8 cellular contexts compared by ENCODE assay signal in genomic region chr1:151007853-151008243, GRCh38. TPM values are rescaled to one million over a fixed set of nuclear protein-coding genes. Genes with fewer than 3 reads are reported as not detected.
DNase-seq lines count a peak whose midpoint lies in the region; ATAC-seq and TF ChIP-seq lines count a peak whose summit lies in the region.

No MANE protein-coding gene starts in this region.

- peak overlapping the region; percentile 97 for H3K27ac Mint-ChIP-seq in central memory CD8-positive, alpha-beta T cell (ENCODE audit: low read depth)
- H3K27ac Mint-ChIP-seq in naive thymus-derived CD4-positive, alpha-beta T cell: peak overlapping the region; percentile 92 to 99 (median 97)

- TF ChIP-seq CTCF in AG04450 (IDR thresholded peaks at IDR 0.05; ENCODE audit: low read depth, low read length): no peak

- in situ Hi-C loops in G401 (cut with HindIII; ENCODE audit: low sequenced_read_pairs): no loop called here

- H3K4me1 Mint-ChIP-seq in central memory CD8-positive, alpha-beta T cell: peaks cover 61% of the 10 kb centered on the region
- peaks cover 43 to 84% (median 73%) of the 10 kb centered on the region in 7 donors for H3K4me1 Mint-ChIP-seq in naive thymus-derived CD4-positive, alpha-beta T cell

- no peaks in the 10 kb centered on the region for H3K27me3 Mint-ChIP-seq in central memory CD8-positive, alpha-beta T cell
- no peaks in the 10 kb centered on the region for H3K27me3 Mint-ChIP-seq in naive thymus-derived CD4-positive, alpha-beta T cell

- peak overlapping the region; percentile 45; the same call in 1 of the 2 replicates for H3K9ac ChIP-seq in HUES48 (ENCODE audit: low read depth, low read length)

- no peak for ATAC-seq in central memory CD8-positive, alpha-beta T cell (replicated peaks; ENCODE audit: extremely low read depth, poor library complexity, severe bottlenecking)
- no peak for ATAC-seq in naive thymus-derived CD4-positive, alpha-beta T cell
- ATAC-seq in esophagus mucosa: no peak

- intact Hi-C loops in naive thymus-derived CD4-positive, alpha-beta T cell (cut with micrococcal nuclease): loop anchor here (1.0 to 10.0 kb wide), 14 partner anchors 16 to 741 kb away; partner anchors contain the start of genes SETDB1 (in 2 of the 2), APH1A (in 1 of the 2), ARNT (in 1 of the 2) and CDC42SE1 (in 1 of the 2)

- H3K27ac ChIP-seq in AG04450 (ENCODE audit: low read depth, low read length) (peak overlapping the region; percentile 66), HUES48 (ENCODE audit: low read depth, low read length) (peak overlapping the region; percentile 88)
- peak overlapping the region; percentile 96 for H3K27ac ChIP-seq in naive thymus-derived CD4-positive, alpha-beta T cell (ENCODE audit: low read depth, low read length)

- H3K4me3 Mint-ChIP-seq in central memory CD8-positive, alpha-beta T cell: peak overlapping the region; percentile 93
- H3K4me3 Mint-ChIP-seq in naive thymus-derived CD4-positive, alpha-beta T cell: peak overlapping the region; percentile 91 to 100 (median 97)

- H3K36me3 ChIP-seq in HUES48 (ENCODE audit: control insufficient read depth, insufficient read depth, low read length): no peaks in the 10 kb centered on the region; the same call in 1 of the 2 replicates
- peaks cover 0 to under 1% (median 0%) of the 10 kb centered on the region in 3 experiments for H3K36me3 ChIP-seq in naive thymus-derived CD4-positive, alpha-beta T cell (ENCODE audit: control insufficient read depth in 2 of 3, insufficient read depth in 3 of 3, low read length in 3 of 3)

- H3K9me3 ChIP-seq in AG04450 (ENCODE audit: control insufficient read depth, insufficient read depth, low read length): no peaks in the 10 kb centered on the region
- no peaks in the 10 kb centered on the region for H3K9me3 ChIP-seq in HUES48 (ENCODE audit: control insufficient read depth, insufficient read depth, low read length)
- no peaks in the 10 kb centered on the region for H3K9me3 ChIP-seq in naive thymus-derived CD4-positive, alpha-beta T cell (ENCODE audit: control insufficient read depth in 2 of 3, low read length in 3 of 3)

- H3K9me3 Mint-ChIP-seq in central memory CD8-positive, alpha-beta T cell: no peaks in the 10 kb centered on the region
- H3K9me3 Mint-ChIP-seq in naive thymus-derived CD4-positive, alpha-beta T cell: no peaks in the 10 kb centered on the region

- peaks cover 22% of the 10 kb centered on the region for H3K4me1 ChIP-seq in HUES48 (ENCODE audit: control insufficient read depth, insufficient read depth, low read length)
- H3K4me1 ChIP-seq in naive thymus-derived CD4-positive, alpha-beta T cell (ENCODE audit: control insufficient read depth in 2 of 2, insufficient read depth in 2 of 2, low read length in 2 of 2): peaks cover 36 to 47% of the 10 kb centered on the region in 2 donors

- DNase-seq in AG04450 (ENCODE audit: low read depth, low spot score) (no peak), ureter (ENCODE audit: low spot score) (no peak), NCI-H2196 (lab: John Stamatoyannopoulos, UW; ENCODE audit: unreplicated experiment) (no peak), G401 (ENCODE audit: low spot score) (no peak)
- DNase-seq in central memory CD8-positive, alpha-beta T cell (ENCODE audit: low spot score in 2 of 2): no peak
- DNase-seq in naive thymus-derived CD4-positive, alpha-beta T cell: no peak

- CTCF ChIA-PET in AG04450 (lab: Charles Lee): interaction anchor here (2.2 kb wide), 1 partner anchor 17 kb away, joined by 9 read pairs; no protein-coding TSS in a partner anchor
- CTCF ChIA-PET in naive thymus-derived CD4-positive, alpha-beta T cell (lab: Charles Lee): interaction anchor here (0.6 to 3.5 kb wide), 4 partner anchors 13 to 148 kb away, joined by 3 to 30 read pairs (median 16); no protein-coding TSS in a partner anchor

- H3K4me3 ChIP-seq in AG04450 (ENCODE audit: low read depth, low read length) (peak overlapping the region; percentile 45), HUES48 (ENCODE audit: low read depth, low read length) (peak overlapping the region; percentile 48)
- H3K4me3 ChIP-seq in naive thymus-derived CD4-positive, alpha-beta T cell (ENCODE audit: low read length): peak overlapping the region; percentile 88

- H3K36me3 Mint-ChIP-seq in central memory CD8-positive, alpha-beta T cell (ENCODE audit: insufficient read depth): peaks cover 15% of the 10 kb centered on the region
- H3K36me3 Mint-ChIP-seq in naive thymus-derived CD4-positive, alpha-beta T cell: peaks cover 0 to 12% (median 0%) of the 10 kb centered on the region in 5 donors

- H3K27me3 ChIP-seq in AG04450 (ENCODE audit: control insufficient read depth, insufficient read depth, low read length) (no peaks in the 10 kb centered on the region), HUES48 (ENCODE audit: control insufficient read depth, insufficient read depth, low read length) (no peaks in the 10 kb centered on the region)
- no peaks in the 10 kb centered on the region for H3K27me3 ChIP-seq in naive thymus-derived CD4-positive, alpha-beta T cell (ENCODE audit: control insufficient read depth in 2 of 2, insufficient read depth in 2 of 2, low read length in 2 of 2)

- POLR2A ChIA-PET in AG04450 (lab: Yijun Ruan, JAX): no interaction called here
- POLR2A ChIA-PET in naive thymus-derived CD4-positive, alpha-beta T cell (lab: Charles Lee): interaction anchor here (0.7 to 3.6 kb wide), 5 partner anchors 25 to 149 kb away, joined by 3 to 40 read pairs (median 11); partner anchors contain the start of genes CDC42SE1, CERS2, MLLT11 and TNFAIP8L2

RNA-seq across cellular contexts. Expression of gene PRUNE1, which starts 0.4 kb away (rescaled TPM):
- polyA plus RNA-seq in AG04450 (2011; rRNA removed): 18.3 and 21.7 TPM in 2 replicates
- polyA minus RNA-seq in AG04450 (2011; rRNA and poly(A)+ RNA removed): 17.9 and 20.5 TPM in 2 replicates
- 10 to 100 TPM; 13.3 to 41.8 (median 17.2) TPM for total RNA-seq in naive thymus-derived CD4-positive, alpha-beta T cell
- 10 to 100 TPM; 54.6 to 68.8 TPM for polyA plus RNA-seq in naive thymus-derived CD4-positive, alpha-beta T cell
- total RNA-seq in ureter (26.7 TPM), esophagus mucosa (14.3 TPM)
- 9.4 and 12.0 TPM in 2 replicates for total RNA-seq in G401 (2014; rRNA removed; shearing (Covaris generic))

RNA-seq across cellular contexts. Expression of gene MINDY1, which starts 1.1 kb away (rescaled TPM):
- 12.8 and 18.0 TPM in 2 replicates for polyA plus RNA-seq in AG04450 (2011; rRNA removed)
- polyA minus RNA-seq in AG04450 (2011; rRNA and poly(A)+ RNA removed): 21.5 and 29.3 TPM in 2 replicates
- 10 to 100 TPM; 24.6 to 53.4 (median 29.9) TPM for total RNA-seq in naive thymus-derived CD4-positive, alpha-beta T cell
- polyA plus RNA-seq in naive thymus-derived CD4-positive, alpha-beta T cell: 10 to 100 TPM; 12.8 to 33.1 TPM
- total RNA-seq in ureter (34.0 TPM), esophagus mucosa (33.4 TPM)
- 8.1 and 12.7 TPM in 2 replicates for total RNA-seq in G401 (2014; rRNA removed; shearing (Covaris generic))

RNA-seq across cellular contexts. Expression of gene ANXA9, which starts 25.8 kb away (rescaled TPM):
- polyA plus RNA-seq in AG04450 (2011; rRNA removed): 0.10 and 0.21 TPM in 2 replicates
- polyA minus RNA-seq in AG04450 (2011; rRNA and poly(A)+ RNA removed): 0.09 and 0.17 TPM in 2 replicates
- not detected for total RNA-seq in naive thymus-derived CD4-positive, alpha-beta T cell
- under 1 TPM; 0.17 to 0.38 TPM for polyA plus RNA-seq in naive thymus-derived CD4-positive, alpha-beta T cell
- total RNA-seq in ureter (39.7 TPM), esophagus mucosa (0.40 TPM)
- total RNA-seq in G401 (2014; rRNA removed; shearing (Covaris generic)): 2.7 and 3.6 TPM in 2 replicates

RNA-seq across cellular contexts. Expression of gene BNIPL, which starts 28.5 kb away (rescaled TPM):
- polyA plus RNA-seq in AG04450 (2011; rRNA removed): 0.09 and 0.16 TPM in 2 replicates
- polyA minus RNA-seq in AG04450 (2011; rRNA and poly(A)+ RNA removed): 0.09 and 0.23 TPM in 2 replicates
- total RNA-seq in naive thymus-derived CD4-positive, alpha-beta T cell: 1 to 10 TPM in 4 of 5 experiments, under 1 TPM in 1; 0.37 to 9.4 (median 1.9) TPM
- under 1 TPM; 0.08 to 0.17 TPM for polyA plus RNA-seq in naive thymus-derived CD4-positive, alpha-beta T cell
- total RNA-seq in ureter (10.5 TPM), esophagus mucosa (55.8 TPM)
- not detected in 2 replicates for total RNA-seq in G401 (2014; rRNA removed; shearing (Covaris generic))

RNA-seq across cellular contexts. Expression of gene CERS2, which starts 33.2 kb away (rescaled TPM):
- polyA plus RNA-seq in AG04450 (2011; rRNA removed): 193 and 217 TPM in 2 replicates
- 170 TPM in 2 replicates for polyA minus RNA-seq in AG04450 (2011; rRNA and poly(A)+ RNA removed)
- total RNA-seq in naive thymus-derived CD4-positive, alpha-beta T cell: 100 to 1,000 TPM; 101 to 169 (median 136) TPM
- polyA plus RNA-seq in naive thymus-derived CD4-positive, alpha-beta T cell: 100 to 1,000 TPM; 109 to 179 TPM
- 138 TPM for total RNA-seq in ureter
- 49.8 TPM for total RNA-seq in esophagus mucosa
- 38.3 and 68.8 TPM in 2 replicates for total RNA-seq in G401 (2014; rRNA removed; shearing (Covaris generic))
